ENCODE assay signal across 1 cellular context in genomic region chr12:65899289-65899688, GRCh38.
TF ChIP-seq lines count a peak whose summit lies in the region.

No MANE protein-coding gene starts in this region.

TF ChIP-seq in GM23338, 12 proteins besides CTCF, POLR2A, EP300 and RAD21 (continued from another document):
- no peak for TF ChIP-seq ZNF462 (CRISPR knock-in tag; IDR thresholded peaks at IDR 0.05)
- TF ChIP-seq EZH2phosphoT487 (IDR thresholded peaks at IDR 0.05; ENCODE audit: unreplicated experiment) = no peak
- TF ChIP-seq ZNF114 (CRISPR knock-in tag; IDR thresholded peaks at IDR 0.05) = no peak
- TF ChIP-seq, protein P1, sequence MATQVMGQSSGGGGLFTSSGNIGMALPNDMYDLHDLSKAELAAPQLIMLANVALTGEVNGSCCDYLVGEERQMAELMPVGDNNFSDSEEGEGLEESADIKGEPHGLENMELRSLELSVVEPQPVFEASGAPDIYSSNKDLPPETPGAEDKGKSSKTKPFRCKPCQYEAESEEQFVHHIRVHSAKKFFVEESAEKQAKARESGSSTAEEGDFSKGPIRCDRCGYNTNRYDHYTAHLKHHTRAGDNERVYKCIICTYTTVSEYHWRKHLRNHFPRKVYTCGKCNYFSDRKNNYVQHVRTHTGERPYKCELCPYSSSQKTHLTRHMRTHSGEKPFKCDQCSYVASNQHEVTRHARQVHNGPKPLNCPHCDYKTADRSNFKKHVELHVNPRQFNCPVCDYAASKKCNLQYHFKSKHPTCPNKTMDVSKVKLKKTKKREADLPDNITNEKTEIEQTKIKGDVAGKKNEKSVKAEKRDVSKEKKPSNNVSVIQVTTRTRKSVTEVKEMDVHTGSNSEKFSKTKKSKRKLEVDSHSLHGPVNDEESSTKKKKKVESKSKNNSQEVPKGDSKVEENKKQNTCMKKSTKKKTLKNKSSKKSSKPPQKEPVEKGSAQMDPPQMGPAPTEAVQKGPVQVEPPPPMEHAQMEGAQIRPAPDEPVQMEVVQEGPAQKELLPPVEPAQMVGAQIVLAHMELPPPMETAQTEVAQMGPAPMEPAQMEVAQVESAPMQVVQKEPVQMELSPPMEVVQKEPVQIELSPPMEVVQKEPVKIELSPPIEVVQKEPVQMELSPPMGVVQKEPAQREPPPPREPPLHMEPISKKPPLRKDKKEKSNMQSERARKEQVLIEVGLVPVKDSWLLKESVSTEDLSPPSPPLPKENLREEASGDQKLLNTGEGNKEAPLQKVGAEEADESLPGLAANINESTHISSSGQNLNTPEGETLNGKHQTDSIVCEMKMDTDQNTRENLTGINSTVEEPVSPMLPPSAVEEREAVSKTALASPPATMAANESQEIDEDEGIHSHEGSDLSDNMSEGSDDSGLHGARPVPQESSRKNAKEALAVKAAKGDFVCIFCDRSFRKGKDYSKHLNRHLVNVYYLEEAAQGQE (IDR thresholded peaks at IDR 0.05; ENCODE audit: unreplicated experiment) = no peak
- TF ChIP-seq STAT1 (IDR thresholded peaks at IDR 0.05; ENCODE audit: unreplicated experiment) = no peak
- TF ChIP-seq NANOG (IDR thresholded peaks at IDR 0.05; ENCODE audit: borderline replicate concordance) = no peak
